8 cellular contexts compared by ENCODE assay signal in the genomic region with DNA sequence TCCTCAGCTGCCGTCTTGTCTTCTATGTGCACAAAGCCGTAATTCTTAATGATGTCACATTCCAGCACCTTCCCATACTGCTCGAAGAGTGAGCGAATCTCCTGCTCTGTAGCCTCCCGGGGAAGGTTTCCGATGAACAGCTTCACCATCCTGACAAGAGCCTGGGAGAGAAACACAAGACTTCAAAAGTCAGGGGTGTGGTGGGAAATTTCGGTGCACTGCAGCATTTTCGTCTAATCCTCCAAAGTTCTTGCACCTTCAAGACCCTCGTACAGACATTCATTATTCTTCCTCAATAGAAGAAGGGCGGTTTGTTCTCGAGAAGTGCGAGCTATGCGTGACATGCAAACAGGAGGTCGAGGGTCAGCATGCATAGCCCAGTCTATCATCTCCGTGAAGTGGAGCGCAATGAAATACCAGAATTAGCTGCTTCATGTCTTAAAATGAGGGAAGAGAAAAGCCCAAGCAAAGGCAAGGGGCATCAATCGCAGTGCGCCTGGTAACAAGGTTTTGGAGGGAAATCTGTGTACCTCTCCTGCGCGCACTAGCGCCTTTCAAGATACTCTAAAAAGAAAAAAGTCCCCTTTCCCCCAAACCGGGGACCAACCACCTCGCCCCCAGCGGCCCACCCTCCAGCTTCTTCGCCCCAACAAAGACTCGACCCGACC. TPM values are rescaled to one million over a fixed set of nuclear protein-coding genes. Genes with fewer than 3 reads are reported as not detected.
DNase-seq lines count a peak whose midpoint lies in the region; ATAC-seq lines count a peak whose summit lies in the region.

No MANE protein-coding gene starts in this region.

- CTCF ChIA-PET in activated CD4-positive, alpha-beta memory T cell treated with anti-CD3 and anti-CD28 coated beads for 36 hours (lab: Charles Lee), result interaction anchor here (0.9 to 5.3 kb wide), 18 partner anchors 12 to 268 kb away, joined by 3 to 141 read pairs (median 15); partner anchors contain the start of genes ACTN3, BBS1, CCDC87 and CCS

- no peaks in the 10 kb centered on the region for H3K36me3 ChIP-seq in iPS DF 6.9 (ENCODE audit: control insufficient read depth, insufficient read depth, low read length)

- no peaks in the 10 kb centered on the region for H3K9me3 Mint-ChIP-seq in activated CD4-positive, alpha-beta memory T cell treated with anti-CD3 and anti-CD28 coated beads for 36 hours
- H3K9me3 Mint-ChIP-seq in stimulated activated effector memory CD8-positive, alpha-beta T cell treated with anti-CD3 and anti-CD28 coated beads, Interleukin-12 subunit alpha, Interleukin-12 subunit beta, amount 100 ng/mL, for 72 hours, result no peaks in the 10 kb centered on the region

- POLR2A ChIA-PET in activated CD4-positive, alpha-beta memory T cell treated with anti-CD3 and anti-CD28 coated beads for 36 hours (lab: Charles Lee), result interaction anchor here (1.1 to 2.6 kb wide), 8 partner anchors 25 to 165 kb away, joined by 4 to 36 read pairs (median 6); partner anchors contain the start of genes ACTN3, RBM14, RBM4 and ZDHHC24

- H3K4me1 Mint-ChIP-seq in activated CD4-positive, alpha-beta memory T cell treated with anti-CD3 and anti-CD28 coated beads for 36 hours (ENCODE audit: low read depth), result peaks cover 26% of the 10 kb centered on the region
- peaks cover 37% of the 10 kb centered on the region for H3K4me1 Mint-ChIP-seq in stimulated activated effector memory CD8-positive, alpha-beta T cell treated with anti-CD3 and anti-CD28 coated beads, Interleukin-12 subunit alpha, Interleukin-12 subunit beta, amount 100 ng/mL, for 72 hours

- H3K27ac Mint-ChIP-seq in activated CD4-positive, alpha-beta memory T cell treated with anti-CD3 and anti-CD28 coated beads for 36 hours, result peak overlapping the region; percentile 96
- peak overlapping the region; percentile 99 for H3K27ac Mint-ChIP-seq in stimulated activated effector memory CD8-positive, alpha-beta T cell treated with anti-CD3 and anti-CD28 coated beads, Interleukin-12 subunit alpha, Interleukin-12 subunit beta, amount 100 ng/mL, for 72 hours

- H3K27me3 Mint-ChIP-seq in activated CD4-positive, alpha-beta memory T cell treated with anti-CD3 and anti-CD28 coated beads for 36 hours, result no peaks in the 10 kb centered on the region

- peak overlapping the region; percentile 57 for H3K4me3 ChIP-seq in iPS DF 6.9 (ENCODE audit: low read length)

- H3K27me3 ChIP-seq in iPS DF 6.9 (ENCODE audit: control insufficient read depth, insufficient read depth, low read length), result no peaks in the 10 kb centered on the region

- intact Hi-C loops in activated CD4-positive, alpha-beta memory T cell treated with anti-CD3 and anti-CD28 coated beads for 36 hours (cut with micrococcal nuclease), result loop anchor here (1.0 to 5.0 kb wide), 4 partner anchors 39 to 255 kb away; partner anchors contain the start of genes CCDC87, CCS, NPAS4 and RBM14
- intact Hi-C loops in sciatic nerve (cut with DNase I), result loop anchor here (5.0 kb wide), 1 partner anchor 270 kb away; no protein-coding TSS in a partner anchor

- no peak for ATAC-seq in stimulated activated effector memory CD8-positive, alpha-beta T cell treated with anti-CD3 and anti-CD28 coated beads, Interleukin-12 subunit alpha, Interleukin-12 subunit beta, amount 100 ng/mL, for 72 hours
- ATAC-seq in HG03342 (IDR thresholded peaks at IDR 0.05; ENCODE audit: unreplicated experiment) (no peak), sciatic nerve (no peak)

- peak; percentile 57 for DNase-seq in NCI-H1092 treated with DMSO at 0.1 percent for 48 hours (lab: John Stamatoyannopoulos, UW)
- DNase-seq in NCI-H1092 (lab: John Stamatoyannopoulos, UW), result no peak
- DNase-seq in activated CD4-positive, alpha-beta memory T cell treated with anti-CD3 and anti-CD28 coated beads for 36 hours, result no peak
- DNase-seq in iPS DF 6.9 (ENCODE audit: low read depth, low spot score), result no peak
- no peak for DNase-seq in stimulated activated effector memory CD8-positive, alpha-beta T cell treated with anti-CD3 and anti-CD28 coated beads, Interleukin-12 subunit alpha, Interleukin-12 subunit beta, amount 100 ng/mL, for 72 hours (ENCODE audit: low spot score in 2 of 2)
- no peak for DNase-seq in sciatic nerve (ENCODE audit: low spot score)
- no peak for DNase-seq in NK-92 (lab: John Stamatoyannopoulos, UW; ENCODE audit: unreplicated experiment)

- peak overlapping the region; percentile 93 for H3K4me3 Mint-ChIP-seq in activated CD4-positive, alpha-beta memory T cell treated with anti-CD3 and anti-CD28 coated beads for 36 hours
- H3K4me3 Mint-ChIP-seq in stimulated activated effector memory CD8-positive, alpha-beta T cell treated with anti-CD3 and anti-CD28 coated beads, Interleukin-12 subunit alpha, Interleukin-12 subunit beta, amount 100 ng/mL, for 72 hours, result peak overlapping the region; percentile 90

- WGBS in iPS DF 6.9 (ENCODE audit: insufficient coverage, insufficient read length), result no CpG with 5 or more reads among the region's 27 CpGs

- no peaks in the 10 kb centered on the region for H3K9me3 ChIP-seq in iPS DF 6.9 (ENCODE audit: control insufficient read depth, insufficient read depth, low read length)

- no peak overlapping the region for H3K27ac ChIP-seq in iPS DF 6.9 (ENCODE audit: low read length)

- H3K36me3 Mint-ChIP-seq in activated CD4-positive, alpha-beta memory T cell treated with anti-CD3 and anti-CD28 coated beads for 36 hours, result peaks cover 3% of the 10 kb centered on the region
- peaks cover 48% of the 10 kb centered on the region for H3K36me3 Mint-ChIP-seq in stimulated activated effector memory CD8-positive, alpha-beta T cell treated with anti-CD3 and anti-CD28 coated beads, Interleukin-12 subunit alpha, Interleukin-12 subunit beta, amount 100 ng/mL, for 72 hours

- H3K4me1 ChIP-seq in iPS DF 6.9 (ENCODE audit: control insufficient read depth, insufficient read depth, low read length), result peaks cover 5% of the 10 kb centered on the region; the same call in 1 of the 2 replicates

RNA-seq across cellular contexts. Expression of gene RBM4B, which starts 0.6 kb away (rescaled TPM):
- total RNA-seq in activated CD4-positive, alpha-beta memory T cell treated with anti-CD3 and anti-CD28 coated beads for 36 hours, result 10 to 100 TPM; 10.9 to 11.7 TPM
- 23.7 TPM for total RNA-seq in sciatic nerve

RNA-seq across cellular contexts. Expression of gene RBM4, which starts 38.6 kb away (rescaled TPM):
- 10 to 100 TPM; 87.0 to 94.0 TPM for total RNA-seq in activated CD4-positive, alpha-beta memory T cell treated with anti-CD3 and anti-CD28 coated beads for 36 hours
- total RNA-seq in sciatic nerve, result 88.6 TPM

RNA-seq across cellular contexts. Expression of gene SPTBN2, which starts 52.0 kb away (rescaled TPM):
- total RNA-seq in activated CD4-positive, alpha-beta memory T cell treated with anti-CD3 and anti-CD28 coated beads for 36 hours, result 1 to 10 TPM; 1.3 to 1.5 TPM
- total RNA-seq in sciatic nerve, result 6.6 TPM
